19 cellular contexts compared by ENCODE assay signal in genomic region chr9:4962085-4962484, GRCh38.
"Had no signal": no experiment of that assay in that cellular context is flagged by ENCODE, and none has a peak within 500 bp of the region (broad histone marks: within the 10 kb centered on the region; RNA-seq: fewer than 3 reads in every experiment).

No MANE protein-coding gene starts in this region.

- H3K4me3 ChIP-seq: colonic mucosa, psoas muscle, smooth muscle cell, suprapubic skin, tibial nerve, upper lobe of right lung, vagina had no signal

- H3K27me3 ChIP-seq: colonic mucosa, foreskin keratinocyte, suprapubic skin, tibial nerve, upper lobe of right lung, vagina had no signal

- ATAC-seq: foreskin keratinocyte; left colon; psoas muscle; sciatic nerve; stimulated activated effector memory CD8-positive, alpha-beta T cell treated with anti-CD3 and anti-CD28 coated beads, Interleukin-12 subunit alpha, Interleukin-12 subunit beta, amount 100 ng/mL, for 72 hours; stimulated activated naive CD8-positive, alpha-beta T cell treated with anti-CD3 and anti-CD28 coated beads, Interleukin-15, Interleukin-2, amounts not matched to agents 100 U/mL and 50 U/mL, for 24 hours; upper lobe of right lung had no signal

- H3K27ac ChIP-seq: colonic mucosa, foreskin keratinocyte, psoas muscle, suprapubic skin, tibial nerve, upper lobe of right lung, vagina had no signal

- DNase-seq: colonic mucosa; dermis blood vessel endothelial cell; erythroblast; foreskin keratinocyte; left colon; mesendoderm; naive B cell; nephron progenitor cell; psoas muscle; stimulated activated CD4-positive, alpha-beta T cell treated with anti-CD3 and anti-CD28 coated beads, Interleukin-4, amount 100 ng/mL, for 1 hour; stimulated activated CD8-positive, alpha-beta memory T cell treated with anti-CD3 and anti-CD28 coated beads, Interleukin-4, amount 100 ng/mL, for 48 hours; stimulated activated naive CD8-positive, alpha-beta T cell treated with anti-CD3 and anti-CD28 coated beads, Interleukin-15, Interleukin-2, amounts not matched to agents 100 U/mL and 50 U/mL, for 24 hours; upper lobe of right lung had no signal

- H3K9me3 ChIP-seq: colonic mucosa, psoas muscle, upper lobe of right lung, vagina had no signal

- H3K36me3 ChIP-seq: colonic mucosa, suprapubic skin, tibial nerve, upper lobe of right lung, vagina had no signal

- H3K4me1 ChIP-seq: colonic mucosa, foreskin keratinocyte, suprapubic skin, tibial nerve, upper lobe of right lung, vagina had no signal
